Comparison of ENCODE assay signal across 8 cellular contexts in the genomic region with DNA sequence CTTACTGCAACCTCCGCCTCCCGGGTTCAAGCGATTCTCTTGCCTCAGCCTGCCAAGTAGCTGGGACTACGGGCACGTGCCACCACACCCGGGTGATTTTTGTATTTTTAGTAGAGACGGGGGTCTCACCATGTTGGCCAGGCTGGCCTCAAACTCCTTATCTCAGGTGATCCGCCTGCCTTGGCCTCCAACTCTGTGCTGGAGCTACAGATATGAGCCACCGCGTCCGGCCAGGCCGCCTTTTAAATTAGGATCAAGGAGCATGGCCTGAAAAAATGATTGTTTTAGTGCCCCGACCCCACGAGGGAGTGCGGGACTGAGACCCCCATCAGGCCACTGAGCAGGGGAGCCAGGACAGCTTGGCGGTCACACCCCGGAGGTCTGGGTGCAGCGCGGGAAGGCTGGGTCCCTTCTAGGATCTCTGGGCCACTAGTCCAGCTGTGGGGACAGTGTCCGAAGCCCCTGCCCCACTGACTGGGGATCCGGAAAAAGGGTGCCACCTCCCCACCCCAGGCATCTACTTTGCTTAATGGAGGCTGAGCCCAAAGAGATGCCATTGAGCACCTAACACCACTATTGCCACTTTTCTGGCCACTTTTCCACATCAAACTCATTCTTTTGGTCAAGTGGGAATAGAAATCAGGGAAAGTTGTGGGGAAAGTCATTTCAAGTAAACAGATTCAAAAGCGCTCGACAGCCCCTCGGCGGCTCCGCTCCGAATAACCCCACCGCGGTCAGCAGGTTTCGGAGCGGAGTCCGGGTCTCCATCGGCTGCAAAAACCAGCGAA. TPM values are rescaled to one million over a fixed set of nuclear protein-coding genes. Genes with fewer than 3 reads are reported as not detected.
DNase-seq lines count a peak whose midpoint lies in the region; ATAC-seq and TF ChIP-seq lines count a peak whose summit lies in the region.

No MANE protein-coding gene starts in this region.

- no peak overlapping the region for H3K27ac ChIP-seq in CD4-positive, alpha-beta T cell (ENCODE audit: low read depth, low read length)
- no peak overlapping the region for H3K27ac ChIP-seq in OCI-LY3 (ENCODE audit: low read length)

- H3K4me3 ChIP-seq in OCI-LY3 (ENCODE audit: low read length), result peak overlapping the region; percentile 68
- H3K4me3 ChIP-seq in endocrine pancreas (ENCODE audit: control insufficient read depth, insufficient read depth, low read length), result no peak overlapping the region

- TF ChIP-seq CTCF in CD4-positive, alpha-beta T cell (IDR thresholded peaks at IDR 0.05), result no peak
- TF ChIP-seq CTCF in OCI-LY3 (IDR thresholded peaks at IDR 0.05; ENCODE audit: low read depth, low read length) (no peak), osteocyte (IDR thresholded peaks at IDR 0.05) (no peak)

- POLR2A ChIA-PET in CD4-positive, alpha-beta T cell (lab: Charles Lee), result interaction anchor here (0.6 to 2.1 kb wide), 20 partner anchors 10 to 984 kb away, joined by 3 to 55 read pairs (median 10); a partner anchor contains a TSS

- H3K9ac ChIP-seq in OCI-LY3 (ENCODE audit: low read length), result peak overlapping the region; percentile 55
- peak overlapping the region; percentile 47 for H3K9ac ChIP-seq in endocrine pancreas (ENCODE audit: control insufficient read depth, insufficient read depth, low read length)

- no peaks in the 10 kb centered on the region for H3K9me3 Mint-ChIP-seq in CD4-positive, alpha-beta T cell
- no peaks in the 10 kb centered on the region for H3K9me3 Mint-ChIP-seq in osteocyte (ENCODE audit: unreplicated experiment)

- no peaks in the 10 kb centered on the region for H3K9me3 ChIP-seq in CD4-positive, alpha-beta T cell (ENCODE audit: control insufficient read depth, low read length)
- no peaks in the 10 kb centered on the region for H3K9me3 ChIP-seq in OCI-LY3 (ENCODE audit: insufficient read depth, low read length)
- no peaks in the 10 kb centered on the region for H3K9me3 ChIP-seq in endocrine pancreas (ENCODE audit: control insufficient read depth, low read length)

- ATAC-seq in CD4-positive, alpha-beta T cell (ENCODE audit: poor library complexity), result no peak
- ATAC-seq in HG03095 (IDR thresholded peaks at IDR 0.05; ENCODE audit: unreplicated experiment) (no peak), GM18511 (IDR thresholded peaks at IDR 0.05; ENCODE audit: unreplicated experiment) (no peak), GM18867 (IDR thresholded peaks at IDR 0.05; ENCODE audit: unreplicated experiment) (no peak)

- H3K27me3 ChIP-seq in CD4-positive, alpha-beta T cell (ENCODE audit: control insufficient read depth, insufficient read depth, low read length), result no peaks in the 10 kb centered on the region
- H3K27me3 ChIP-seq in OCI-LY3 (ENCODE audit: low read depth, low read length) (no peaks in the 10 kb centered on the region), endocrine pancreas (ENCODE audit: control insufficient read depth, insufficient read depth, low read length) (no peaks in the 10 kb centered on the region)

- H3K27ac Mint-ChIP-seq in CD4-positive, alpha-beta T cell, result peak overlapping the region; percentile 84
- H3K27ac Mint-ChIP-seq in osteocyte (ENCODE audit: unreplicated experiment), result no peak overlapping the region

- H3K4me2 ChIP-seq in OCI-LY3 (ENCODE audit: low read length), result peak overlapping the region; percentile 98

- no peaks in the 10 kb centered on the region for H3K27me3 Mint-ChIP-seq in CD4-positive, alpha-beta T cell
- H3K27me3 Mint-ChIP-seq in osteocyte (ENCODE audit: unreplicated experiment), result no peaks in the 10 kb centered on the region

- H3K4me1 Mint-ChIP-seq in CD4-positive, alpha-beta T cell (ENCODE audit: low read depth), result peaks cover 25% of the 10 kb centered on the region
- peaks cover 9% of the 10 kb centered on the region for H3K4me1 Mint-ChIP-seq in osteocyte (ENCODE audit: unreplicated experiment)

- H3K36me3 ChIP-seq in OCI-LY3 (replicated peaks; ENCODE audit: low read depth, low read length) (no peaks in the 10 kb centered on the region), endocrine pancreas (ENCODE audit: control insufficient read depth, insufficient read depth, low read length) (no peaks in the 10 kb centered on the region)

- no peaks in the 10 kb centered on the region; the same call in 1 of the 2 replicates for H3K79me2 ChIP-seq in OCI-LY3 (ENCODE audit: low read length)

- intact Hi-C loops in CD4-positive, alpha-beta T cell (cut with DNase I, micrococcal nuclease), result loop anchor here (1.0 to 10.0 kb wide), 4 partner anchors 15 to 387 kb away; a partner anchor contains a TSS

- no peaks in the 10 kb centered on the region for H4K20me1 ChIP-seq in OCI-LY3 (ENCODE audit: insufficient read depth, low read length)

- DNase-seq in CD4-positive, alpha-beta T cell, result no peak
- no peak for DNase-seq in osteocyte (ENCODE audit: extremely low spot score, unreplicated experiment)
- no peak for DNase-seq in HK-2 (ENCODE audit: unreplicated experiment)

- H3K36me3 Mint-ChIP-seq in CD4-positive, alpha-beta T cell (ENCODE audit: low read depth), result no peaks in the 10 kb centered on the region
- no peaks in the 10 kb centered on the region for H3K36me3 Mint-ChIP-seq in osteocyte (ENCODE audit: unreplicated experiment)

- CTCF ChIA-PET in CD4-positive, alpha-beta T cell (lab: Charles Lee), result interaction anchor here (0.6 to 2.6 kb wide), 23 partner anchors 11 to 163 kb away, joined by 3 to 72 read pairs (median 5); a partner anchor contains a TSS

- H2AFZ ChIP-seq in OCI-LY3 (ENCODE audit: low read depth, low read length), result 0 out of 2 replicates have a peak overlapping the region, but pooled peaks have one; percentile 44

- H3K4me3 Mint-ChIP-seq in CD4-positive, alpha-beta T cell, result peak overlapping the region; percentile 90
- peak overlapping the region; percentile 64 for H3K4me3 Mint-ChIP-seq in osteocyte (ENCODE audit: unreplicated experiment)

- H3K4me1 ChIP-seq in OCI-LY3 (ENCODE audit: low read length) (peaks cover 40% of the 10 kb centered on the region), endocrine pancreas (ENCODE audit: control insufficient read depth, insufficient read depth, low read length) (no peaks in the 10 kb centered on the region)

RNA-seq across cellular contexts. Expression of a gene that starts 19.7 kb away (rescaled TPM):
- total RNA-seq in CD4-positive, alpha-beta T cell, result 10 to 100 TPM; 57.1 to 62.1 TPM
- total RNA-seq in osteocyte, result 80.2 and 85.2 TPM in 2 replicates
